21 cellular contexts compared by ENCODE assay signal in the genomic region with DNA sequence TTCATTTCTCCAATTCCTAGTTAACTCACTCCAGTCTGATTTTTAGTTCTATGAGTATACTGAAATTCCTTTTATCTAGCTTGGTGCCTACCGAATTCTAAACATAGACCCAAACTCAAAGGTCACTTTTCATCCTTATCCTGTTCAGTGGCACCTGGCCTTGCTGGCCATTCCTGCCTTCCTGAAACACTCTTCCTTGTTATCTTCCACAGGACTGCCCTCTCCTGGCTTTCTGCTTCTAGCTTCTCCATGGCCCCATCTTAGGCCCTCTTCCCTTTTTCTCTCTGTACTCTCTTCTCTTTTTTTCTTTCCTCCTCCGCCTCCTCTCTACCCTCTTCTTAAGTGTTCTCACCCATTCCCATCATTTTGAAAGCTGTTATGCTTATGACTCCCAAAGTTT.
DNase-seq lines count a peak whose midpoint lies in the region; ATAC-seq and TF ChIP-seq lines count a peak whose summit lies in the region.
"Had no signal": no experiment of that assay in that cellular context is flagged by ENCODE, and none has a peak within 500 bp of the region (broad histone marks: within the 10 kb centered on the region; RNA-seq: fewer than 3 reads in every experiment).

No MANE protein-coding gene starts in this region.

- H3K36me3 Mint-ChIP-seq in neural progenitor cell = peaks cover 5% of the 10 kb centered on the region

- no peaks in the 10 kb centered on the region for H3K4me1 Mint-ChIP-seq in neural progenitor cell
- H3K4me1 Mint-ChIP-seq: central memory CD8-positive, alpha-beta T cell; immature natural killer cell had no signal

- TF ChIP-seq CTCF in heart right ventricle (IDR thresholded peaks at IDR 0.05) (peak in 2 of 9 donors; percentile 14 to 28), colonic mucosa (IDR thresholded peaks at IDR 0.05) (peak; percentile 16), neural progenitor cell (IDR thresholded peaks at IDR 0.05) (no peak)

- H3K9me3 ChIP-seq in heart right ventricle (no peaks in the 10 kb centered on the region), colonic mucosa (no peaks in the 10 kb centered on the region), neural progenitor cell (ENCODE audit: low read depth) (no peaks in the 10 kb centered on the region), aorta (ENCODE audit: control insufficient read depth, low read length) (no peaks in the 10 kb centered on the region)

- 75 to 83% methylated on average over 2 of the region's 2 CpGs for WGBS in heart right ventricle, 2 donors
- WGBS in aorta, 2 donors = 90 to 91% methylated on average over 2 of the region's 2 CpGs

- H3K27ac Mint-ChIP-seq in neural progenitor cell = no peak overlapping the region
- H3K27ac Mint-ChIP-seq: CD8-positive, alpha-beta T cell had no signal

- H3K27ac ChIP-seq in heart right ventricle (peak overlapping the region in 9 of 10 donors; percentile 3 to 75 (median 61)), colonic mucosa (peak overlapping the region; percentile 64), neural progenitor cell (peak overlapping the region; percentile 87), aorta (ENCODE audit: low read depth in 1 of 2, low read length in 2 of 2) (peak overlapping the region; percentile 28 to 67)
- H3K27ac ChIP-seq: VCaP had no signal

- DNase-seq in heart right ventricle = no peak
- no peak for DNase-seq in cardiac septum (ENCODE audit: low spot score)
- DNase-seq in colonic mucosa = no peak
- no peak for DNase-seq in neural progenitor cell (ENCODE audit: low spot score)
- DNase-seq in aorta = no peak
- DNase-seq in SIG-M5 (lab: John Stamatoyannopoulos, UW) = no peak
- no peak for DNase-seq in COR-L47 (lab: John Stamatoyannopoulos, UW)
- DNase-seq: ACHN; activated CD4-positive, alpha-beta T cell treated with anti-CD3 and anti-CD28 coated beads, Interleukin-2, amount 50 U/mL, for 1 hour; activated gamma-delta T cell treated with Interleukin-2 at 50 U/mL for 16 hours; CD8-positive, alpha-beta T cell; effector memory CD4-positive, alpha-beta T cell; immature natural killer cell; KBM-7; mammary epithelial cell; NCI-H2029 treated with DMSO at 0.1 percent for 48 hours; NCI-H446; stimulated activated CD4-positive, alpha-beta T cell treated with anti-CD3 and anti-CD28 coated beads, Interleukin-4, amount 100 ng/mL, for 1 hour had no signal

- H3K79me2 ChIP-seq in neural progenitor cell (ENCODE audit: low read depth) = no peaks in the 10 kb centered on the region

- H3K9ac ChIP-seq in colonic mucosa (ENCODE audit: low read depth in 2 of 2, low read length in 2 of 2) = no peak overlapping the region
- H3K9ac ChIP-seq in neural progenitor cell = no peak overlapping the region

- H3K27me3 ChIP-seq in heart right ventricle = no peaks in the 10 kb centered on the region
- H3K27me3 ChIP-seq in colonic mucosa = no peaks in the 10 kb centered on the region
- no peaks in the 10 kb centered on the region for H3K27me3 ChIP-seq in neural progenitor cell
- no peaks in the 10 kb centered on the region for H3K27me3 ChIP-seq in aorta (ENCODE audit: control insufficient read depth in 1 of 2, insufficient read depth in 2 of 2, low read length in 1 of 2)

- H3K36me3 ChIP-seq in heart right ventricle (peaks cover 0 to 15% (median 0%) of the 10 kb centered on the region in 9 donors), colonic mucosa (no peaks in the 10 kb centered on the region), neural progenitor cell (no peaks in the 10 kb centered on the region), aorta (ENCODE audit: control insufficient read depth in 1 of 2, insufficient read depth in 2 of 2, low read length in 1 of 2) (no peaks in the 10 kb centered on the region)

- no peaks in the 10 kb centered on the region for H3K27me3 Mint-ChIP-seq in neural progenitor cell (ENCODE audit: insufficient read depth, low read depth)
- H3K27me3 Mint-ChIP-seq: central memory CD8-positive, alpha-beta T cell had no signal

- H3K4me2 ChIP-seq in neural progenitor cell = no peak overlapping the region

- H3K4me1 ChIP-seq in heart right ventricle (peaks cover 19 to 62% (median 38%) of the 10 kb centered on the region in 9 donors), colonic mucosa (peaks cover 4% of the 10 kb centered on the region), neural progenitor cell (peaks cover 28% of the 10 kb centered on the region), aorta (ENCODE audit: control insufficient read depth in 1 of 2, insufficient read depth in 2 of 2, low read length in 2 of 2) (peaks cover 5 to 6% of the 10 kb centered on the region in 2 donors)

- peak in 2 of 8 donors; percentile 7 to 27 for ATAC-seq in heart right ventricle
- no peak for ATAC-seq in aorta (ENCODE audit: low FRiP score)
- no peak for ATAC-seq in HG03571 (IDR thresholded peaks at IDR 0.05; ENCODE audit: unreplicated experiment)
- ATAC-seq: CD8-positive, alpha-beta T cell had no signal

- peaks cover 23% of the 10 kb centered on the region for H4K20me1 ChIP-seq in neural progenitor cell (ENCODE audit: low read depth)

- H3K4me3 Mint-ChIP-seq in neural progenitor cell = no peak overlapping the region
- H3K4me3 Mint-ChIP-seq: CD8-positive, alpha-beta T cell; central memory CD8-positive, alpha-beta T cell; immature natural killer cell had no signal

- intact Hi-C loops in heart right ventricle (cut with DNase I) (no loop called here), cardiac septum (cut with DNase I) (no loop called here), colonic mucosa (cut with DNase I) (no loop called here), aorta (cut with DNase I) (no loop called here)

- H3F3A ChIP-seq in neural progenitor cell (ENCODE audit: low read depth) = peaks cover 27% of the 10 kb centered on the region

- no peaks in the 10 kb centered on the region for H3K9me3 Mint-ChIP-seq in neural progenitor cell
- H3K9me3 Mint-ChIP-seq: CD8-positive, alpha-beta T cell; central memory CD8-positive, alpha-beta T cell; immature natural killer cell had no signal

- H3K4me3 ChIP-seq in heart right ventricle (peak overlapping the region in 1 of 10 donors; percentile 1), colonic mucosa (no peak overlapping the region), neural progenitor cell (no peak overlapping the region), aorta (ENCODE audit: low read length in 2 of 2) (no peak overlapping the region)

- H2AFZ ChIP-seq in neural progenitor cell (replicated peaks) = no peak overlapping the region
